ENCODE assay signal across 1 cellular context in genomic region chr6:157221049-157221816, GRCh38.
TF ChIP-seq lines count a peak whose summit lies in the region.

No MANE protein-coding gene starts in this region.

TF ChIP-seq in HepG2, 621 proteins besides CTCF, POLR2A, EP300 and RAD21 (continued from another document and continues in another):
- TF ChIP-seq TCF7 (IDR thresholded peaks at IDR 0.05; ENCODE audit: low read depth) (no peak), ZNF337 (CRISPR knock-in tag; IDR thresholded peaks at IDR 0.05; ENCODE audit: borderline replicate concordance, low read depth) (0 out of 2 replicates have a peak, but pooled peaks have one; percentile 53), ZKSCAN5 (CRISPR knock-in tag; IDR thresholded peaks at IDR 0.05) (no peak), ZXDC (CRISPR knock-in tag; IDR thresholded peaks at IDR 0.05) (no peak; the same call in 1 of the 2 replicates), NONO (IDR thresholded peaks at IDR 0.05) (0 out of 2 replicates have a peak, but pooled peaks have one; percentile 54), NONO (CRISPR knock-in tag; conservative IDR thresholded peaks at IDR 0.05) (0 out of 2 replicates have a peak, but pooled peaks have one; percentile 10), ZFP90 (CRISPR knock-in tag; IDR thresholded peaks at IDR 0.05; ENCODE audit: borderline replicate concordance) (no peak), JARID2 (CRISPR knock-in tag; IDR thresholded peaks at IDR 0.05; ENCODE audit: insufficient replicate concordance) (no peak), NFAT5 (CRISPR knock-in tag; IDR thresholded peaks at IDR 0.05) (no peak), ZBTB38 (CRISPR knock-in tag; IDR thresholded peaks at IDR 0.05) (peak; percentile 89), ZNF451 (CRISPR knock-in tag; IDR thresholded peaks at IDR 0.05) (peak; percentile 78; the same call in 1 of the 2 replicates), ZNF607 (CRISPR knock-in tag; IDR thresholded peaks at IDR 0.05; ENCODE audit: borderline replicate concordance) (peak; percentile 67; the same call in 1 of the 2 replicates), ZNF484 (CRISPR knock-in tag; IDR thresholded peaks at IDR 0.05; ENCODE audit: borderline replicate concordance, low read depth) (no peak), STAG1 (CRISPR knock-in tag; IDR thresholded peaks at IDR 0.05) (no peak), HDAC2 (CRISPR knock-in tag; IDR thresholded peaks at IDR 0.05) (peak; percentile 42; the same call in 1 of the 2 replicates), ATF7-NPFF (CRISPR knock-in tag; IDR thresholded peaks at IDR 0.05; ENCODE audit: low read depth) (peak; percentile 53; the same call in 1 of the 2 replicates), SMAD1 (CRISPR knock-in tag; IDR thresholded peaks at IDR 0.05; ENCODE audit: borderline replicate concordance, low read depth) (no peak), KAT8 (CRISPR knock-in tag; IDR thresholded peaks at IDR 0.05) (peak; percentile 80), REST (IDR thresholded peaks at IDR 0.05; ENCODE audit: borderline replicate concordance in 1 of 2, low read depth in 1 of 2, low read length in 2 of 2) (no peak), POGZ (CRISPR knock-in tag; IDR thresholded peaks at IDR 0.05) (peak; percentile 53; the same call in 1 of the 2 replicates), ZNF816 (CRISPR knock-in tag; IDR thresholded peaks at IDR 0.05; ENCODE audit: borderline replicate concordance) (no peak), KDM3A (CRISPR knock-in tag; IDR thresholded peaks at IDR 0.05; ENCODE audit: low read depth) (peak; percentile 42; the same call in 1 of the 2 replicates), TGIF2 (CRISPR knock-in tag; IDR thresholded peaks at IDR 0.05) (no peak), ZNF572 (CRISPR knock-in tag; IDR thresholded peaks at IDR 0.05) (0 out of 2 replicates have a peak, but pooled peaks have one; percentile 43), ZNF354B (CRISPR knock-in tag; IDR thresholded peaks at IDR 0.05) (peak; percentile 50; the same call in 1 of the 2 replicates), ZNF557 (CRISPR knock-in tag; IDR thresholded peaks at IDR 0.05) (no peak; the same call in 1 of the 2 replicates), ETV6 (CRISPR knock-in tag; conservative IDR thresholded peaks at IDR 0.05) (no peak), HOMEZ (CRISPR knock-in tag; IDR thresholded peaks at IDR 0.05; ENCODE audit: low read depth) (no peak), PRPF4 (IDR thresholded peaks at IDR 0.05; ENCODE audit: low read depth, low read length, poor library complexity, severe bottlenecking) (no peak), PBX3 (CRISPR knock-in tag; IDR thresholded peaks at IDR 0.05; ENCODE audit: borderline replicate concordance) (no peak), CHD4 (IDR thresholded peaks at IDR 0.05; ENCODE audit: borderline replicate concordance, low read length) (no peak), ZNF678 (CRISPR knock-in tag; IDR thresholded peaks at IDR 0.05) (no peak), ZNF331 (CRISPR knock-in tag; IDR thresholded peaks at IDR 0.05) (peak; percentile 41; the same call in 1 of the 2 replicates), HNRNPL (IDR thresholded peaks at IDR 0.05; ENCODE audit: low read depth, low read length) (no peak), ZNF615 (CRISPR knock-in tag; IDR thresholded peaks at IDR 0.05; ENCODE audit: borderline replicate concordance) (no peak), ZNF207 (IDR thresholded peaks at IDR 0.05; ENCODE audit: borderline replicate concordance) (no peak), MAFG (CRISPR knock-in tag; IDR thresholded peaks at IDR 0.05) (no peak), FOXO4 (CRISPR knock-in tag; conservative IDR thresholded peaks at IDR 0.05) (0 out of 2 replicates have a peak, but pooled peaks have one; percentile 44), ZNF780A (CRISPR knock-in tag; IDR thresholded peaks at IDR 0.05) (no peak), BCL3 (CRISPR knock-in tag; IDR thresholded peaks at IDR 0.05) (0 out of 2 replicates have a peak, but pooled peaks have one; percentile 37), U2AF2 (IDR thresholded peaks at IDR 0.05; ENCODE audit: low read depth, low read length) (no peak), DMAP1 (CRISPR knock-in tag; IDR thresholded peaks at IDR 0.05) (peak; percentile 54), TCF12 (IDR thresholded peaks at IDR 0.05) (no peak), TCF12 (CRISPR knock-in tag; IDR thresholded peaks at IDR 0.05) (no peak), PPARG (CRISPR knock-in tag; conservative IDR thresholded peaks at IDR 0.05) (peak; percentile 43; the same call in 1 of the 2 replicates), ATF2 (CRISPR knock-in tag; IDR thresholded peaks at IDR 0.05) (no peak), MYNN (CRISPR knock-in tag; IDR thresholded peaks at IDR 0.05; ENCODE audit: low read depth) (peak; percentile 67; the same call in 1 of the 2 replicates), ZNF263 (CRISPR knock-in tag; IDR thresholded peaks at IDR 0.05) (no peak), HNRNPLL (IDR thresholded peaks at IDR 0.05; ENCODE audit: low read depth, low read length, poor library complexity, severe bottlenecking) (peak; percentile 85), SALL2 (CRISPR knock-in tag; IDR thresholded peaks at IDR 0.05) (no peak)
